In genomic region chr14:72907327-72907826, GRCh38 we compare ENCODE assay signal across 15 cellular contexts. TPM values are rescaled to one million over a fixed set of nuclear protein-coding genes. Genes with fewer than 3 reads are reported as not detected.
DNase-seq lines count a peak whose midpoint lies in the region; ATAC-seq, FAIRE-seq and TF ChIP-seq lines count a peak whose summit lies in the region.
"Had no signal": no experiment of that assay in that cellular context is flagged by ENCODE, and none has a peak within 500 bp of the region (broad histone marks: within the 10 kb centered on the region; RNA-seq: fewer than 3 reads in every experiment).

No MANE protein-coding gene starts in this region.

- H3K9me1 ChIP-seq in endothelial cell of umbilical vein (replicated peaks; ENCODE audit: control insufficient read depth, extremely low read depth, insufficient read depth, low read length), result no peaks in the 10 kb centered on the region

- CTCF ChIA-PET in PC-9 (lab: Charles Lee), result no interaction called here
- CTCF ChIA-PET in endothelial cell of umbilical vein (lab: Charles Lee), result interaction anchor here (1.1 to 3.6 kb wide), 3 partner anchors 352 to 394 kb away, joined by 3 to 40 read pairs (median 3); no protein-coding TSS in a partner anchor

- dilution Hi-C loops in endothelial cell of umbilical vein (cut with MboI; ENCODE audit: extremely low pct_ligation_motif_present, low sequenced_read_pairs), result no loop called here

- H3K4me3 ChIP-seq in PC-9 (no peak overlapping the region), endothelial cell of umbilical vein (replicated peaks in 1 of 3; ENCODE audit: insufficient read depth in 1 of 3, low read depth in 1 of 3, low read length in 3 of 3) (no peak overlapping the region), smooth muscle cell (no peak overlapping the region), vagina (no peak overlapping the region)
- H3K4me3 ChIP-seq: esophagus squamous epithelium, skin epidermis had no signal

- no peaks in the 10 kb centered on the region for H3K36me3 ChIP-seq in PC-9 (ENCODE audit: low read depth)
- no peaks in the 10 kb centered on the region for H3K36me3 ChIP-seq in endothelial cell of umbilical vein (ENCODE audit: control insufficient read depth in 2 of 2, extremely low read depth in 1 of 2, insufficient read depth in 2 of 2, low read length in 2 of 2)
- no peaks in the 10 kb centered on the region for H3K36me3 ChIP-seq in smooth muscle cell (ENCODE audit: low read depth)
- H3K36me3 ChIP-seq in vagina, result no peaks in the 10 kb centered on the region
- H3K36me3 ChIP-seq: esophagus squamous epithelium had no signal

- H3K27me3 ChIP-seq in PC-9 (ENCODE audit: insufficient read depth, low read depth) (peaks cover 10% of the 10 kb centered on the region; the same call in 1 of the 2 replicates), endothelial cell of umbilical vein (ENCODE audit: control insufficient read depth in 2 of 2, insufficient read depth in 2 of 2, low read length in 2 of 2) (no peaks in the 10 kb centered on the region), smooth muscle cell (ENCODE audit: low read depth) (no peaks in the 10 kb centered on the region), vagina (no peaks in the 10 kb centered on the region)

- no peaks in the 10 kb centered on the region for H3K79me2 ChIP-seq in PC-9 (ENCODE audit: low read depth)
- no peaks in the 10 kb centered on the region for H3K79me2 ChIP-seq in endothelial cell of umbilical vein (ENCODE audit: control insufficient read depth, insufficient read depth, low read length)
- no peaks in the 10 kb centered on the region for H3K79me2 ChIP-seq in smooth muscle cell (ENCODE audit: low read depth)

- BruUV-seq in PC-9 (replicated peaks; lab: Mats Ljungman, UMichigan), result no TSS peak
- BruUV-seq in endothelial cell of umbilical vein (replicated peaks; lab: Mats Ljungman, UMichigan), result no TSS peak

- intact Hi-C loops in Right ventricle myocardium superior (cut with DNase I) (loop anchor here (2.0 kb wide), 1 partner anchor 391 kb away; no protein-coding TSS in a partner anchor), cardiac septum (cut with DNase I) (loop anchor here (5.0 to 10.0 kb wide), 2 partner anchors 40 to 363 kb away; no protein-coding TSS in a partner anchor), PC-9 (cut with micrococcal nuclease; ENCODE audit: unreplicated experiment) (no loop called here), endothelial cell of umbilical vein (cut with micrococcal nuclease) (no loop called here), vagina (cut with DNase I) (no loop called here)

- H3F3A ChIP-seq in PC-9 (ENCODE audit: insufficient read depth, low read depth) (no peaks in the 10 kb centered on the region), smooth muscle cell (ENCODE audit: low read depth) (peaks cover 20% of the 10 kb centered on the region)

- peak overlapping the region; percentile 28 for H3K4me2 ChIP-seq in PC-9
- H3K4me2 ChIP-seq in endothelial cell of umbilical vein (ENCODE audit: insufficient read depth, low read length), result no peak overlapping the region
- peak overlapping the region; percentile 63 for H3K4me2 ChIP-seq in smooth muscle cell

- no peak overlapping the region for H2AFZ ChIP-seq in PC-9
- peak overlapping the region; percentile 20 for H2AFZ ChIP-seq in endothelial cell of umbilical vein (ENCODE audit: low read depth, low read length)
- no peak overlapping the region for H2AFZ ChIP-seq in smooth muscle cell (ENCODE audit: low read depth)

- POLR2A ChIA-PET in PC-9 (lab: Charles Lee; ENCODE audit: unreplicated experiment) (no interaction called here), endothelial cell of umbilical vein (lab: Charles Lee) (no interaction called here)

- no peaks in the 10 kb centered on the region for H3K9me2 ChIP-seq in PC-9 (ENCODE audit: insufficient read depth)

- no peak for TF ChIP-seq POLR2A in endothelial cell of umbilical vein (IDR thresholded peaks at IDR 0.05; ENCODE audit: low read depth, low read length)
- TF ChIP-seq POLR2A in vagina (IDR thresholded peaks at IDR 0.05), result no peak

- H3K27ac ChIP-seq in PC-9 (no peak overlapping the region), endothelial cell of umbilical vein (ENCODE audit: insufficient read depth, low read depth, low read length) (no peak overlapping the region), smooth muscle cell (ENCODE audit: low read depth) (peak overlapping the region; percentile 42), vagina (no peak overlapping the region)
- H3K27ac ChIP-seq: esophagus squamous epithelium, skin epidermis had no signal

- H4K20me1 ChIP-seq in PC-9 (ENCODE audit: insufficient read depth) (no peaks in the 10 kb centered on the region), endothelial cell of umbilical vein (replicated peaks; ENCODE audit: control insufficient read depth, extremely low read depth, insufficient read depth, low read length) (no peaks in the 10 kb centered on the region), smooth muscle cell (ENCODE audit: low read depth) (no peaks in the 10 kb centered on the region)

- FAIRE-seq in endothelial cell of umbilical vein (lab: Jason Lieb, UNC), result no peak

- TF ChIP-seq CTCF in PC-9 (conservative IDR thresholded peaks at IDR 0.05) (no peak), endothelial cell of umbilical vein (IDR thresholded peaks at IDR 0.05; ENCODE audit: extremely low read depth in 1 of 2, insufficient read depth in 1 of 2, low read depth in 1 of 2, low read length in 2 of 2) (no peak), smooth muscle cell (IDR thresholded peaks at IDR 0.05; ENCODE audit: borderline replicate concordance, insufficient read depth, poor library complexity, severe bottlenecking) (no peak), vagina (IDR thresholded peaks at IDR 0.05) (no peak)

- ATAC-seq in Right ventricle myocardium superior (ENCODE audit: poor library complexity), result peak; percentile 51
- no peak for ATAC-seq in HG03432 (IDR thresholded peaks at IDR 0.05; ENCODE audit: unreplicated experiment)

- DNase-seq in Right ventricle myocardium superior, result no peak
- DNase-seq in cardiac septum (ENCODE audit: low spot score), result no peak
- DNase-seq in PC-9, result no peak
- no peak for DNase-seq in endothelial cell of umbilical vein (ENCODE audit: low read depth, low spot score)
- no peak for DNase-seq in smooth muscle cell (lab: John Stamatoyannopoulos, UW; ENCODE audit: unreplicated experiment)
- no peak for DNase-seq in vagina (ENCODE audit: extremely low spot score in 2 of 2)
- DNase-seq in cerebellar cortex (ENCODE audit: low spot score), result no peak
- DNase-seq: activated CD4-positive, alpha-beta T cell treated with anti-CD3 and anti-CD28 coated beads for 1 hour; activated T-cell treated with anti-CD3 and anti-CD28 coated beads, Interleukin-2, amount 50 U/mL, for 1 hour; cortex of kidney; esophagus squamous epithelium; NCI-H2171; T-helper 1 cell had no signal

- WGBS in smooth muscle cell (ENCODE audit: low lambda C conversion rate), result 52% methylated on average over 9 of the region's 9 CpGs

- H3K9ac ChIP-seq in endothelial cell of umbilical vein (replicated peaks; ENCODE audit: extremely low read depth, insufficient read depth, low read length) (no peak overlapping the region), smooth muscle cell (ENCODE audit: low read depth) (no peak overlapping the region)

- H3K9me3 ChIP-seq in PC-9 (ENCODE audit: insufficient read depth, low read depth) (no peaks in the 10 kb centered on the region), endothelial cell of umbilical vein (replicated peaks; ENCODE audit: control insufficient read depth, insufficient read depth, low read length) (no peaks in the 10 kb centered on the region), smooth muscle cell (replicated peaks; ENCODE audit: low read depth) (no peaks in the 10 kb centered on the region), vagina (no peaks in the 10 kb centered on the region)
- H3K9me3 ChIP-seq: esophagus squamous epithelium had no signal

- H3K4me1 ChIP-seq in PC-9 (replicated peaks; ENCODE audit: insufficient read depth) (no peaks in the 10 kb centered on the region), endothelial cell of umbilical vein (ENCODE audit: control insufficient read depth, extremely low read depth, insufficient read depth, low read length) (no peaks in the 10 kb centered on the region), smooth muscle cell (ENCODE audit: low read depth) (peaks cover 10% of the 10 kb centered on the region), vagina (peaks cover 14% of the 10 kb centered on the region)

TF ChIP-seq in endothelial cell of umbilical vein, 7 proteins besides CTCF, POLR2A, EP300 and RAD21 (continues in another document):
- TF ChIP-seq MAX (IDR thresholded peaks at IDR 0.05; ENCODE audit: insufficient read depth, insufficient read length) (no peak), JUN (IDR thresholded peaks at IDR 0.05; ENCODE audit: borderline replicate concordance, insufficient read depth, insufficient read length, low read depth) (no peak)

RNA-seq across cellular contexts. Expression of gene DPF3, which starts 13.5 kb away (rescaled TPM):
- total RNA-seq in Right ventricle myocardium superior (25.0 TPM), cardiac septum (36.5 TPM), PC-9 (2021) (not detected in 2 replicates), endothelial cell of umbilical vein (3.5 and 8.1 TPM in 2 replicates), smooth muscle cell (10.8 and 12.6 TPM in 2 replicates), vagina (not detected)
- polyA plus RNA-seq in endothelial cell of umbilical vein (1.5 and 2.4 TPM in 2 replicates), smooth muscle cell (3.6 and 4.9 TPM in 2 replicates)
- 2.8 and 3.2 TPM in 2 replicates for polyA plus RNA-seq in endothelial cell of umbilical vein (2011; cell fraction: cytosol; rRNA removed)
- polyA plus RNA-seq in endothelial cell of umbilical vein (2011; cell fraction: nucleus; rRNA removed), result 15.0 and 23.9 TPM in 2 replicates
- polyA plus RNA-seq in endothelial cell of umbilical vein (2012), result 6.8 and 7.3 TPM in 2 replicates
- polyA minus RNA-seq in endothelial cell of umbilical vein, result 5.5 and 11.8 TPM in 2 replicates
- not detected for polyA minus RNA-seq in endothelial cell of umbilical vein (2011; cell fraction: cytosol; rRNA and poly(A)+ RNA removed)
- 17.8 and 18.7 TPM in 2 replicates for polyA minus RNA-seq in endothelial cell of umbilical vein (2011; cell fraction: nucleus; rRNA and poly(A)+ RNA removed)

RNA-seq across cellular contexts. Expression of gene DCAF4, which starts 18.9 kb away (rescaled TPM):
- total RNA-seq in Right ventricle myocardium superior, result 5.5 TPM
- 7.9 TPM for total RNA-seq in cardiac septum
- total RNA-seq in PC-9 (2021), result 17.6 and 20.0 TPM in 2 replicates
- total RNA-seq in endothelial cell of umbilical vein, result 8.6 and 14.5 TPM in 2 replicates
- 9.8 and 15.8 TPM in 2 replicates for polyA plus RNA-seq in endothelial cell of umbilical vein
- polyA plus RNA-seq in endothelial cell of umbilical vein (2011; cell fraction: cytosol; rRNA removed), result 9.0 and 13.1 TPM in 2 replicates
- polyA plus RNA-seq in endothelial cell of umbilical vein (2011; cell fraction: nucleus; rRNA removed), result 26.9 and 36.0 TPM in 2 replicates
- 17.1 and 20.7 TPM in 2 replicates for polyA plus RNA-seq in endothelial cell of umbilical vein (2012)
- polyA minus RNA-seq in endothelial cell of umbilical vein, result 16.5 and 19.0 TPM in 2 replicates
- polyA minus RNA-seq in endothelial cell of umbilical vein (2011; cell fraction: cytosol; rRNA and poly(A)+ RNA removed), result 3.6 TPM
- 13.3 and 18.0 TPM in 2 replicates for polyA minus RNA-seq in endothelial cell of umbilical vein (2011; cell fraction: nucleus; rRNA and poly(A)+ RNA removed)
- 9.2 and 13.2 TPM in 2 replicates for total RNA-seq in smooth muscle cell
- 7.6 and 8.2 TPM in 2 replicates for polyA plus RNA-seq in smooth muscle cell
- total RNA-seq in vagina, result 14.2 TPM

Comparison
In these comparisons a context has a peak if more than half of its experiments do, and no peak if none do; other contexts are left out.
1. intact Hi-C loops: an anchor here in Right ventricle myocardium superior (2.0 kb wide) and cardiac septum (5.0 to 10.0 kb wide); none called in PC-9, endothelial cell of umbilical vein and vagina.